ENCODE assay signal across 8 cellular contexts in the genomic region with DNA sequence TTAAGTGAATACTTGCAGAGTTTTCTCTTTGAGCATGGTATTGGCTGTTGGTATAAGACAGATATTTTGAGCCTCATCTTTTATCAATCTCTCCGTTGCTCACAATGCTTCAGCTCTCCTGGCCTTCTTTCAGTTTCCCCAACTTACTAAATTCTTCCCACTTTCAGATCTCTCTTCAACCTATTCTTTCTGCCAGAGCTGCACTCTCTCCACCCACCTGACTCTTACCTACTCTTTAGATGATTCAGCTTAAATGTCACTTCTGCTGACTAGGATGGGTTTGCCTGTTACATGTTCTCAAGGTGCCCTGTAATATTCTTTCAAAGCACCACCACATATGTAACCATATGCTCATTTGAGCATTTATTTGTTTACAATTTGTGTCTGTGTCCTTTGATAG. TPM values are rescaled to one million over a fixed set of nuclear protein-coding genes. Genes with fewer than 3 reads are reported as not detected.
DNase-seq lines count a peak whose midpoint lies in the region; ATAC-seq and TF ChIP-seq lines count a peak whose summit lies in the region.
"Had no signal": no experiment of that assay in that cellular context is flagged by ENCODE, and none has a peak within 500 bp of the region (broad histone marks: within the 10 kb centered on the region; RNA-seq: fewer than 3 reads in every experiment).

No MANE protein-coding gene starts in this region.

- no peak overlapping the region for H3K4me2 ChIP-seq in osteoblast (ENCODE audit: insufficient read depth, low read length)

- H3K9me3 Mint-ChIP-seq in activated CD4-positive, alpha-beta T cell treated with anti-CD3 and anti-CD28 coated beads, Interleukin-2, amount 10 ng/mL, durations not matched to agents 24 days and 14 days = no peaks in the 10 kb centered on the region
- no peaks in the 10 kb centered on the region for H3K9me3 Mint-ChIP-seq in activated T-helper 1 cell treated with anti-CD3 and anti-CD28 coated beads, Interleukin-12 subunit alpha, Interleukin-12 subunit beta, Interleukin-2, Interleukin-4 antibody, amounts not matched to agents 30 ng/mL and 10 ng/mL and 1 ng/mL, durations not matched to agents 14 hours and 24 hours and 36 hours

- no peak overlapping the region for H3K27ac ChIP-seq in osteoblast (ENCODE audit: low read depth, low read length)

- intact Hi-C loops in activated CD4-positive, alpha-beta T cell treated with anti-CD3 and anti-CD28 coated beads, Interleukin-2, amount 10 ng/mL, durations not matched to agents 24 days and 14 days (cut with micrococcal nuclease) = loop anchor here (1.0 kb wide), 1 partner anchor 16 kb away; no protein-coding TSS in a partner anchor
- intact Hi-C loops in activated T-helper 1 cell treated with anti-CD3 and anti-CD28 coated beads, Interleukin-12 subunit alpha, Interleukin-12 subunit beta, Interleukin-2, Interleukin-4 antibody, amounts not matched to agents 30 ng/mL and 10 ng/mL and 1 ng/mL, durations not matched to agents 14 hours and 24 hours and 36 hours (cut with micrococcal nuclease) = loop anchor here (1.0 to 2.0 kb wide), 2 partner anchors 16 to 189 kb away; partner anchors contain the start of gene MORN4

- TF ChIP-seq CTCF in osteoblast (IDR thresholded peaks at IDR 0.05; ENCODE audit: extremely low read depth, low read depth, low read length) = no peak

- no peaks in the 10 kb centered on the region for H3K9me3 ChIP-seq in osteoblast (ENCODE audit: low read depth, low read length)

- peak overlapping the region; percentile 70 for H3K27ac Mint-ChIP-seq in activated CD4-positive, alpha-beta T cell treated with anti-CD3 and anti-CD28 coated beads, Interleukin-2, amount 10 ng/mL, durations not matched to agents 24 days and 14 days
- peak overlapping the region; percentile 92 for H3K27ac Mint-ChIP-seq in activated T-helper 1 cell treated with anti-CD3 and anti-CD28 coated beads, Interleukin-12 subunit alpha, Interleukin-12 subunit beta, Interleukin-2, Interleukin-4 antibody, amounts not matched to agents 30 ng/mL and 10 ng/mL and 1 ng/mL, durations not matched to agents 14 hours and 24 hours and 36 hours

- H3K27me3 ChIP-seq in osteoblast (ENCODE audit: insufficient read depth, low read length) = no peaks in the 10 kb centered on the region

- peaks cover 57% of the 10 kb centered on the region for H3K79me2 ChIP-seq in osteoblast (ENCODE audit: insufficient read depth, low read length)

- no peak for ATAC-seq in GM19467 (IDR thresholded peaks at IDR 0.05; ENCODE audit: unreplicated experiment)

- H3K4me3 Mint-ChIP-seq in activated CD4-positive, alpha-beta T cell treated with anti-CD3 and anti-CD28 coated beads, Interleukin-2, amount 10 ng/mL, durations not matched to agents 24 days and 14 days = peak overlapping the region; percentile 95
- peak overlapping the region; percentile 93 for H3K4me3 Mint-ChIP-seq in activated T-helper 1 cell treated with anti-CD3 and anti-CD28 coated beads, Interleukin-12 subunit alpha, Interleukin-12 subunit beta, Interleukin-2, Interleukin-4 antibody, amounts not matched to agents 30 ng/mL and 10 ng/mL and 1 ng/mL, durations not matched to agents 14 hours and 24 hours and 36 hours

- H3K4me3 ChIP-seq in osteoblast (ENCODE audit: insufficient read depth, low read length) = no peak overlapping the region

- peaks cover 14% of the 10 kb centered on the region for H4K20me1 ChIP-seq in osteoblast (ENCODE audit: insufficient read depth, low read length)

- DNase-seq in activated CD4-positive, alpha-beta T cell treated with anti-CD3 and anti-CD28 coated beads, Interleukin-2, amount 10 ng/mL, durations not matched to agents 24 days and 14 days = no peak
- DNase-seq in activated CD4-positive, alpha-beta T cell treated with anti-CD3 and anti-CD28 coated beads for 4 hours = no peak
- no peak for DNase-seq in activated T-helper 1 cell treated with anti-CD3 and anti-CD28 coated beads, Interleukin-12 subunit alpha, Interleukin-12 subunit beta, Interleukin-2, Interleukin-4 antibody, amounts not matched to agents 30 ng/mL and 10 ng/mL and 1 ng/mL, durations not matched to agents 14 hours and 24 hours and 36 hours (ENCODE audit: low spot score)
- DNase-seq in osteoblast (ENCODE audit: insufficient read length, low spot score, missing footprints) (peak; percentile 59), NCI-H2227 treated with DMSO at 0.1 percent for 48 hours (lab: John Stamatoyannopoulos, UW) (no peak)
- DNase-seq: hypothalamus, NCI-H1105 treated with DMSO at 0.1 percent for 48 hours had no signal

- H3K4me1 Mint-ChIP-seq in activated CD4-positive, alpha-beta T cell treated with anti-CD3 and anti-CD28 coated beads, Interleukin-2, amount 10 ng/mL, durations not matched to agents 24 days and 14 days = peaks cover 38% of the 10 kb centered on the region
- peaks cover 37% of the 10 kb centered on the region for H3K4me1 Mint-ChIP-seq in activated T-helper 1 cell treated with anti-CD3 and anti-CD28 coated beads, Interleukin-12 subunit alpha, Interleukin-12 subunit beta, Interleukin-2, Interleukin-4 antibody, amounts not matched to agents 30 ng/mL and 10 ng/mL and 1 ng/mL, durations not matched to agents 14 hours and 24 hours and 36 hours (ENCODE audit: low read depth)

- H2AFZ ChIP-seq in osteoblast (ENCODE audit: low read length) = no peak overlapping the region

- no peaks in the 10 kb centered on the region for H3K27me3 Mint-ChIP-seq in activated CD4-positive, alpha-beta T cell treated with anti-CD3 and anti-CD28 coated beads, Interleukin-2, amount 10 ng/mL, durations not matched to agents 24 days and 14 days
- H3K27me3 Mint-ChIP-seq in activated T-helper 1 cell treated with anti-CD3 and anti-CD28 coated beads, Interleukin-12 subunit alpha, Interleukin-12 subunit beta, Interleukin-2, Interleukin-4 antibody, amounts not matched to agents 30 ng/mL and 10 ng/mL and 1 ng/mL, durations not matched to agents 14 hours and 24 hours and 36 hours (ENCODE audit: insufficient read depth) = no peaks in the 10 kb centered on the region

- H3K36me3 ChIP-seq in osteoblast (ENCODE audit: insufficient read depth, low read length) = peaks cover 22% of the 10 kb centered on the region

- H3K36me3 Mint-ChIP-seq in activated CD4-positive, alpha-beta T cell treated with anti-CD3 and anti-CD28 coated beads, Interleukin-2, amount 10 ng/mL, durations not matched to agents 24 days and 14 days (ENCODE audit: low read depth) = peaks cover 33% of the 10 kb centered on the region
- peaks cover 26% of the 10 kb centered on the region for H3K36me3 Mint-ChIP-seq in activated T-helper 1 cell treated with anti-CD3 and anti-CD28 coated beads, Interleukin-12 subunit alpha, Interleukin-12 subunit beta, Interleukin-2, Interleukin-4 antibody, amounts not matched to agents 30 ng/mL and 10 ng/mL and 1 ng/mL, durations not matched to agents 14 hours and 24 hours and 36 hours (ENCODE audit: low read depth)

- H3K4me1 ChIP-seq in osteoblast (ENCODE audit: insufficient read depth, low read length) = peaks cover 23% of the 10 kb centered on the region

RNA-seq across cellular contexts. Expression of gene EXOSC1, which starts 1.6 kb away (rescaled TPM):
- total RNA-seq in activated CD4-positive, alpha-beta T cell treated with anti-CD3 and anti-CD28 coated beads, Interleukin-2, amount 10 ng/mL, durations not matched to agents 24 days and 14 days = 57.9 and 59.8 TPM in 2 replicates
- 55.3 and 57.1 TPM in 2 replicates for total RNA-seq in activated T-helper 1 cell treated with anti-CD3 and anti-CD28 coated beads, Interleukin-12 subunit alpha, Interleukin-12 subunit beta, Interleukin-2, Interleukin-4 antibody, amounts not matched to agents 30 ng/mL and 10 ng/mL and 1 ng/mL, durations not matched to agents 14 hours and 24 hours and 36 hours
- 40.2 and 47.4 TPM in 2 replicates for total RNA-seq in osteoblast

RNA-seq across cellular contexts. Expression of gene ZDHHC16, which starts 1.8 kb away (rescaled TPM):
- total RNA-seq in activated CD4-positive, alpha-beta T cell treated with anti-CD3 and anti-CD28 coated beads, Interleukin-2, amount 10 ng/mL, durations not matched to agents 24 days and 14 days = 42.9 and 43.1 TPM in 2 replicates
- total RNA-seq in activated T-helper 1 cell treated with anti-CD3 and anti-CD28 coated beads, Interleukin-12 subunit alpha, Interleukin-12 subunit beta, Interleukin-2, Interleukin-4 antibody, amounts not matched to agents 30 ng/mL and 10 ng/mL and 1 ng/mL, durations not matched to agents 14 hours and 24 hours and 36 hours = 48.3 and 48.8 TPM in 2 replicates
- 39.8 and 45.1 TPM in 2 replicates for total RNA-seq in osteoblast

RNA-seq across cellular contexts. Expression of gene PGAM1, which starts 18.2 kb away (rescaled TPM):
- total RNA-seq in activated CD4-positive, alpha-beta T cell treated with anti-CD3 and anti-CD28 coated beads, Interleukin-2, amount 10 ng/mL, durations not matched to agents 24 days and 14 days = 1,086 and 1,108 TPM in 2 replicates
- 967 and 979 TPM in 2 replicates for total RNA-seq in activated T-helper 1 cell treated with anti-CD3 and anti-CD28 coated beads, Interleukin-12 subunit alpha, Interleukin-12 subunit beta, Interleukin-2, Interleukin-4 antibody, amounts not matched to agents 30 ng/mL and 10 ng/mL and 1 ng/mL, durations not matched to agents 14 hours and 24 hours and 36 hours
- 256 and 330 TPM in 2 replicates for total RNA-seq in osteoblast

RNA-seq across cellular contexts. Expression of gene RRP12, which starts 43.1 kb away (rescaled TPM):
- 99.4 and 106 TPM in 2 replicates for total RNA-seq in activated CD4-positive, alpha-beta T cell treated with anti-CD3 and anti-CD28 coated beads, Interleukin-2, amount 10 ng/mL, durations not matched to agents 24 days and 14 days
- 99.9 and 104 TPM in 2 replicates for total RNA-seq in activated T-helper 1 cell treated with anti-CD3 and anti-CD28 coated beads, Interleukin-12 subunit alpha, Interleukin-12 subunit beta, Interleukin-2, Interleukin-4 antibody, amounts not matched to agents 30 ng/mL and 10 ng/mL and 1 ng/mL, durations not matched to agents 14 hours and 24 hours and 36 hours
- total RNA-seq in osteoblast = 15.0 and 15.9 TPM in 2 replicates

RNA-seq across cellular contexts. Expression of gene MMS19, which starts 54.0 kb away (rescaled TPM):
- 100 and 103 TPM in 2 replicates for total RNA-seq in activated CD4-positive, alpha-beta T cell treated with anti-CD3 and anti-CD28 coated beads, Interleukin-2, amount 10 ng/mL, durations not matched to agents 24 days and 14 days
- 91.8 and 93.2 TPM in 2 replicates for total RNA-seq in activated T-helper 1 cell treated with anti-CD3 and anti-CD28 coated beads, Interleukin-12 subunit alpha, Interleukin-12 subunit beta, Interleukin-2, Interleukin-4 antibody, amounts not matched to agents 30 ng/mL and 10 ng/mL and 1 ng/mL, durations not matched to agents 14 hours and 24 hours and 36 hours
- 60.4 and 63.0 TPM in 2 replicates for total RNA-seq in osteoblast
